1 cellular context compared by ENCODE assay signal in the genomic region with DNA sequence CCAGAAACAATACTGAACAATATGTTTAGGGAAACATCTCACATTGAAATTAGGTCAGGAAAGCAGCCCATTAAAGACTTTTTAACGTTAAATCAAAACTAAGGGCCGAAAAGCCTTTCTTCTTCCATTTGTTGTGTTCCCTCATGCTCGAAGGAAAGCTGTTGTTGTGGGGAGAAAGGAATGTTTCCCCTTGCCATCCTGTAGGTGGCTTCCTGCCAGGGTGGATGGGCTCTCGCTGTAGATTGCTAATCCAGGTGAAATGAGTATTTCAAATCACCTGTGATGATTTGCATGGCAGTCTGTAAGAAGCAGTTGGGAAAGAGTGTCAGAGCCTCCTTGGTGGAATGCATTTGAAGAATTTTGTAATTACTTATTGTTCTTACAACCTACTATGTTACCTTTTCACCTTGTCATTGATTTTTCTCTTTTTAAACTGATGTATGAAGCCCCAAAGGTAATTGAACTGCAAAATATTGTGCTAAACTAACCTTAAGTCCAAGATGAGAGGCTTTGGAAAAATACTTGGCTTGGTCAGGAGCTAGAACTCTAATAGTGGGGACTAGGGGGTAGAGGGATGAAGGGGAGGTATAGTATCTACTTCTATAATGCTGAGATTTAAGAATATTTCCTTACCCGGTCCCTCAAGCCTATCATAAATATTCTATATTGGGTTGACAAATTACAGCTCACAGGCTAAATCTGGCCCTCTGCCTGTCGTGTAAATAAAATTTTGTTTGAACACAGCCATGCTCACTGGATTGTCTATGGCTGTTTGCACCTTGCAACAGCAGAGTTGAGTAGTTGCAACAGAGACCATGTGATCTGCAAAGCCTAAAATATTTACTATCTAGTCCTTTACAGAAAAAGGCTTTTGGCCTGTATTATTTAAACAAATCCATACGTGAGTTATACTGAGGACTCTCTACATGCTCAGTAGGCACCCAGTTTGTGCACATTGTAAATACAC.
TF ChIP-seq lines count a peak whose summit lies in the region.

No MANE protein-coding gene starts in this region.

TF ChIP-seq in HepG2, 621 proteins besides CTCF, POLR2A, EP300 and RAD21 (continued from another document):
- TF ChIP-seq ARID5B (CRISPR knock-in tag; IDR thresholded peaks at IDR 0.05) (peak; percentile 84), FOXA3 (CRISPR knock-in tag; IDR thresholded peaks at IDR 0.05) (peak; percentile 77), TCF7 (IDR thresholded peaks at IDR 0.05; ENCODE audit: low read depth) (peak; percentile 36), EZH2 (conservative IDR thresholded peaks at IDR 0.05; ENCODE audit: low read depth, low read length) (no peak), TBX2 (CRISPR knock-in tag; IDR thresholded peaks at IDR 0.05; ENCODE audit: borderline replicate concordance) (peak; percentile 53; the same call in 1 of the 2 replicates), SOX5 (CRISPR knock-in tag; IDR thresholded peaks at IDR 0.05; ENCODE audit: borderline replicate concordance) (peak; percentile 39; the same call in 1 of the 2 replicates), RXRB (CRISPR knock-in tag; IDR thresholded peaks at IDR 0.05; ENCODE audit: borderline replicate concordance) (0 out of 2 replicates have a peak, but pooled peaks have one; percentile 35), ZNF546 (CRISPR knock-in tag; conservative IDR thresholded peaks at IDR 0.05) (no peak), HMG20A (CRISPR knock-in tag; IDR thresholded peaks at IDR 0.05; ENCODE audit: borderline replicate concordance) (peak; percentile 71; the same call in 1 of the 2 replicates), GATAD2A (CRISPR knock-in tag; IDR thresholded peaks at IDR 0.05) (peak; percentile 66), MED1 (CRISPR knock-in tag; IDR thresholded peaks at IDR 0.05) (0 out of 2 replicates have a peak, but pooled peaks have one; percentile 33), PITX1 (CRISPR knock-in tag; IDR thresholded peaks at IDR 0.05) (0 out of 2 replicates have a peak, but pooled peaks have one; percentile 39), TEAD3 (CRISPR knock-in tag; optimal IDR thresholded peaks at IDR 0.05; ENCODE audit: borderline replicate concordance) (peak; percentile 15), BHLHE40 (IDR thresholded peaks at IDR 0.05; ENCODE audit: low read length) (no peak), RARA (CRISPR knock-in tag; IDR thresholded peaks at IDR 0.05) (peak; percentile 31), GABPA (IDR thresholded peaks at IDR 0.05; ENCODE audit: low read depth, low read length) (no peak), GABPA (CRISPR knock-in tag; IDR thresholded peaks at IDR 0.05; ENCODE audit: low read depth) (no peak), GFI1 (CRISPR knock-in tag; IDR thresholded peaks at IDR 0.05; ENCODE audit: borderline replicate concordance) (peak; percentile 58; the same call in 1 of the 2 replicates), SOX13 (IDR thresholded peaks at IDR 0.05) (no peak), SOX13 (CRISPR knock-in tag; conservative IDR thresholded peaks at IDR 0.05 in 1 of 2, IDR thresholded peaks at IDR 0.05 in 1 of 2) (peak in 1 of 2 experiments; percentile 78; a peak in 2 of 4 replicates), CEBPG (CRISPR knock-in tag; IDR thresholded peaks at IDR 0.05) (peak; percentile 79), ELF3 (CRISPR knock-in tag; IDR thresholded peaks at IDR 0.05) (peak; percentile 40; the same call in 1 of the 2 replicates), ZNF503 (CRISPR knock-in tag; IDR thresholded peaks at IDR 0.05) (no peak), ZNF431 (CRISPR knock-in tag; IDR thresholded peaks at IDR 0.05; ENCODE audit: borderline replicate concordance, low read depth) (0 out of 2 replicates have a peak, but pooled peaks have one; percentile 51)
- TF ChIP-seq, protein P1, sequence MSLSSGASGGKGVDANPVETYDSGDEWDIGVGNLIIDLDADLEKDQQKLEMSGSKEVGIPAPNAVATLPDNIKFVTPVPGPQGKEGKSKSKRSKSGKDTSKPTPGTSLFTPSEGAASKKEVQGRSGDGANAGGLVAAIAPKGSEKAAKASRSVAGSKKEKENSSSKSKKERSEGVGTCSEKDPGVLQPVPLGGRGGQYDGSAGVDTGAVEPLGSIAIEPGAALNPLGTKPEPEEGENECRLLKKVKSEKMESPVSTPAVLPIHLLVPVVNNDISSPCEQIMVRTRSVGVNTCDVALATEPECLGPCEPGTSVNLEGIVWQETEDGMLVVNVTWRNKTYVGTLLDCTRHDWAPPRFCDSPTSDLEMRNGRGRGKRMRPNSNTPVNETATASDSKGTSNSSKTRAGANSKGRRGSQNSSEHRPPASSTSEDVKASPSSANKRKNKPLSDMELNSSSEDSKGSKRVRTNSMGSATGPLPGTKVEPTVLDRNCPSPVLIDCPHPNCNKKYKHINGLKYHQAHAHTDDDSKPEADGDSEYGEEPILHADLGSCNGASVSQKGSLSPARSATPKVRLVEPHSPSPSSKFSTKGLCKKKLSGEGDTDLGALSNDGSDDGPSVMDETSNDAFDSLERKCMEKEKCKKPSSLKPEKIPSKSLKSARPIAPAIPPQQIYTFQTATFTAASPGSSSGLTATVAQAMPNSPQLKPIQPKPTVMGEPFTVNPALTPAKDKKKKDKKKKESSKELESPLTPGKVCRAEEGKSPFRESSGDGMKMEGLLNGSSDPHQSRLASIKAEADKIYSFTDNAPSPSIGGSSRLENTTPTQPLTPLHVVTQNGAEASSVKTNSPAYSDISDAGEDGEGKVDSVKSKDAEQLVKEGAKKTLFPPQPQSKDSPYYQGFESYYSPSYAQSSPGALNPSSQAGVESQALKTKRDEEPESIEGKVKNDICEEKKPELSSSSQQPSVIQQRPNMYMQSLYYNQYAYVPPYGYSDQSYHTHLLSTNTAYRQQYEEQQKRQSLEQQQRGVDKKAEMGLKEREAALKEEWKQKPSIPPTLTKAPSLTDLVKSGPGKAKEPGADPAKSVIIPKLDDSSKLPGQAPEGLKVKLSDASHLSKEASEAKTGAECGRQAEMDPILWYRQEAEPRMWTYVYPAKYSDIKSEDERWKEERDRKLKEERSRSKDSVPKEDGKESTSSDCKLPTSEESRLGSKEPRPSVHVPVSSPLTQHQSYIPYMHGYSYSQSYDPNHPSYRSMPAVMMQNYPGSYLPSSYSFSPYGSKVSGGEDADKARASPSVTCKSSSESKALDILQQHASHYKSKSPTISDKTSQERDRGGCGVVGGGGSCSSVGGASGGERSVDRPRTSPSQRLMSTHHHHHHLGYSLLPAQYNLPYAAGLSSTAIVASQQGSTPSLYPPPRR (CRISPR knock-in tag; IDR thresholded peaks at IDR 0.05; ENCODE audit: borderline replicate concordance) = peak; percentile 52; the same call in 1 of the 2 replicates
- TF ChIP-seq, protein P2, sequence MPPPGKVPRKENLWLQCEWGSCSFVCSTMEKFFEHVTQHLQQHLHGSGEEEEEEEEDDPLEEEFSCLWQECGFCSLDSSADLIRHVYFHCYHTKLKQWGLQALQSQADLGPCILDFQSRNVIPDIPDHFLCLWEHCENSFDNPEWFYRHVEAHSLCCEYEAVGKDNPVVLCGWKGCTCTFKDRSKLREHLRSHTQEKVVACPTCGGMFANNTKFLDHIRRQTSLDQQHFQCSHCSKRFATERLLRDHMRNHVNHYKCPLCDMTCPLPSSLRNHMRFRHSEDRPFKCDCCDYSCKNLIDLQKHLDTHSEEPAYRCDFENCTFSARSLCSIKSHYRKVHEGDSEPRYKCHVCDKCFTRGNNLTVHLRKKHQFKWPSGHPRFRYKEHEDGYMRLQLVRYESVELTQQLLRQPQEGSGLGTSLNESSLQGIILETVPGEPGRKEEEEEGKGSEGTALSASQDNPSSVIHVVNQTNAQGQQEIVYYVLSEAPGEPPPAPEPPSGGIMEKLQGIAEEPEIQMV (CRISPR knock-in tag; IDR thresholded peaks at IDR 0.05; ENCODE audit: low read depth) = no peak
- TF ChIP-seq, protein P3, sequence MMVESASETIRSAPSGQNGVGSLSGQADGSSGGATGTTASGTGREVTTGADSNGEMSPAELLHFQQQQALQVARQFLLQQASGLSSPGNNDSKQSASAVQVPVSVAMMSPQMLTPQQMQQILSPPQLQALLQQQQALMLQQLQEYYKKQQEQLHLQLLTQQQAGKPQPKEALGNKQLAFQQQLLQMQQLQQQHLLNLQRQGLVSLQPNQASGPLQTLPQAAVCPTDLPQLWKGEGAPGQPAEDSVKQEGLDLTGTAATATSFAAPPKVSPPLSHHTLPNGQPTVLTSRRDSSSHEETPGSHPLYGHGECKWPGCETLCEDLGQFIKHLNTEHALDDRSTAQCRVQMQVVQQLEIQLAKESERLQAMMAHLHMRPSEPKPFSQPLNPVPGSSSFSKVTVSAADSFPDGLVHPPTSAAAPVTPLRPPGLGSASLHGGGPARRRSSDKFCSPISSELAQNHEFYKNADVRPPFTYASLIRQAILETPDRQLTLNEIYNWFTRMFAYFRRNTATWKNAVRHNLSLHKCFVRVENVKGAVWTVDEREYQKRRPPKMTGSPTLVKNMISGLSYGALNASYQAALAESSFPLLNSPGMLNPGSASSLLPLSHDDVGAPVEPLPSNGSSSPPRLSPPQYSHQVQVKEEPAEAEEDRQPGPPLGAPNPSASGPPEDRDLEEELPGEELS (CRISPR knock-in tag; IDR thresholded peaks at IDR 0.05) = peak; percentile 65
TF ChIP-seq in HepG2: peak in this region for 40.
